In the genomic region with DNA sequence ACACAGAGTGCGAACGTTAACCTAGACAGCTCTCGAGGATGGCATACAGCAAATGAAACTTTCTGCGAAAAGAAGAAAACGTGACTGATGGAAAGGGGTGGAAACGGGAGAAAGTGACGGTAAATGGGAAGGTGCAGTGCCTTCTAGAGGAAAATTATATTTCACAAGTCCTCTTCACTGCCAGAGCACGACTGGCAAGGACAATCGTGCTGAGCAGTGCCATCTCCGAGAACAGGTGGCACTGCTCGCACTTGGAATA, we compare ENCODE assay signal across 10 cellular contexts. TPM values are rescaled to one million over a fixed set of nuclear protein-coding genes. Genes with fewer than 3 reads are reported as not detected.
DNase-seq lines count a peak whose midpoint lies in the region; ATAC-seq and TF ChIP-seq lines count a peak whose summit lies in the region.
"Had no signal": no experiment of that assay in that cellular context is flagged by ENCODE, and none has a peak within 500 bp of the region (broad histone marks: within the 10 kb centered on the region; RNA-seq: fewer than 3 reads in every experiment).

No MANE protein-coding gene starts in this region.

- H3K36me3 Mint-ChIP-seq in endodermal cell (ENCODE audit: low read depth), result peaks cover 13% of the 10 kb centered on the region

- 0 out of 2 replicates have a peak, but pooled peaks have one; percentile 9 for TF ChIP-seq CTCF in C4-2B (conservative IDR thresholded peaks at IDR 0.05)
- TF ChIP-seq CTCF in KMS-11 (conservative IDR thresholded peaks at IDR 0.05; ENCODE audit: low read depth, low read length), result no peak
- no peak for TF ChIP-seq CTCF in endodermal cell (conservative IDR thresholded peaks at IDR 0.05)

- peaks cover 30% of the 10 kb centered on the region for H3K79me2 ChIP-seq in KMS-11 (ENCODE audit: insufficient read depth, low read depth)

- no peak overlapping the region for H2BK120ac ChIP-seq in neuronal stem cell (ENCODE audit: low read depth, low read length)

- 8 to 9% methylated on average over 8 to 11 of the region's 11 CpGs for WGBS in endodermal cell (ENCODE audit: insufficient coverage in 1 of 2, insufficient read length in 1 of 2), 2 experiments
- WGBS in neuronal stem cell (ENCODE audit: extremely low coverage in 2 of 2, insufficient read length in 2 of 2, insufficient replicate concordance in 1 of 2), 2 donors, result no CpG with 5 or more reads among the region's 11 CpGs

- no peak overlapping the region for H3K27ac Mint-ChIP-seq in endodermal cell
- H3K27ac Mint-ChIP-seq: natural killer cell treated with Interleukin-12 subunit alpha and Interleukin-12 subunit beta and Interleukin-15 and Interleukin-18, amount 100 ng/mL, for 72 hours had no signal

- no peak overlapping the region for H2BK12ac ChIP-seq in neuronal stem cell (ENCODE audit: low read length)

- H2BK15ac ChIP-seq in neuronal stem cell (ENCODE audit: low read length), result no peak overlapping the region

- H2AK5ac ChIP-seq in neuronal stem cell (ENCODE audit: low read depth, low read length), result no peak overlapping the region

- no peaks in the 10 kb centered on the region; the same call in none of the 2 replicates for H3K36me3 ChIP-seq in KMS-11 (ENCODE audit: insufficient read depth)
- H3K36me3 ChIP-seq in endodermal cell (ENCODE audit: control insufficient read depth, insufficient read depth, low read length), result peaks cover 30% of the 10 kb centered on the region
- peaks cover 0 to 30% of the 10 kb centered on the region in 2 donors for H3K36me3 ChIP-seq in neuronal stem cell (replicated peaks in 1 of 2; ENCODE audit: control insufficient read depth in 2 of 2, insufficient read depth in 2 of 2, low read length in 2 of 2)

- H3K9ac ChIP-seq in KMS-11 (peak overlapping the region; percentile 75), endodermal cell (ENCODE audit: extremely low read depth, low read length, poor library complexity, severe bottlenecking) (peak overlapping the region; percentile 64), neuronal stem cell (ENCODE audit: low read depth, low read length, poor library complexity) (peak overlapping the region; percentile 97)

- peaks cover 3% of the 10 kb centered on the region for H3K9me3 Mint-ChIP-seq in endodermal cell

- no peak for ATAC-seq in HG03097 (IDR thresholded peaks at IDR 0.05; ENCODE audit: low FRiP score, unreplicated experiment)
- no peak for ATAC-seq in activated CD4-positive, CD25-positive, alpha-beta regulatory T cell treated with anti-CD3 and anti-CD28 coated beads, Interleukin-2, amount 50 U/mL, for 24 hours
- no peak for ATAC-seq in HG03342 (IDR thresholded peaks at IDR 0.05; ENCODE audit: unreplicated experiment)

- H3K79me1 ChIP-seq in neuronal stem cell (ENCODE audit: low read depth, low read length), result no peaks in the 10 kb centered on the region

- no peak overlapping the region for H3K4ac ChIP-seq in neuronal stem cell (ENCODE audit: low read length)

- peak overlapping the region; percentile 93 for H3K4me2 ChIP-seq in KMS-11
- peak overlapping the region; percentile 85 for H3K4me2 ChIP-seq in neuronal stem cell (ENCODE audit: insufficient read depth, low read length, poor library complexity, severe bottlenecking)

- H3K23ac ChIP-seq in neuronal stem cell (ENCODE audit: low read depth, low read length, poor library complexity), result no peak overlapping the region

- H3K4me3 ChIP-seq in KMS-11 (IDR thresholded peaks at IDR 0.05; ENCODE audit: insufficient read depth, low read depth, low read length) (peak overlapping the region; percentile 81), endodermal cell (ENCODE audit: low read length) (peak overlapping the region; percentile 100), neuronal stem cell (ENCODE audit: low read length in 2 of 2) (peak overlapping the region; percentile 61 to 95)

- H3K27me3 ChIP-seq in KMS-11 (ENCODE audit: insufficient read depth, low read depth) (no peaks in the 10 kb centered on the region), endodermal cell (ENCODE audit: control insufficient read depth, insufficient read depth, low read length, poor library complexity, severe bottlenecking) (peaks cover 15% of the 10 kb centered on the region), neuronal stem cell (ENCODE audit: control insufficient read depth in 3 of 3, insufficient read depth in 3 of 3, low read depth in 1 of 3, low read length in 3 of 3) (peaks cover 0 to 4% (median 0%) of the 10 kb centered on the region in 3 experiments)

- H3K18ac ChIP-seq in neuronal stem cell (ENCODE audit: low read length), result no peak overlapping the region

- H4K91ac ChIP-seq in neuronal stem cell (ENCODE audit: low read depth, low read length, poor library complexity), result no peak overlapping the region

- H4K20me1 ChIP-seq in KMS-11 (ENCODE audit: insufficient read depth), result no peaks in the 10 kb centered on the region

- peaks cover 18% of the 10 kb centered on the region for H3K27me3 Mint-ChIP-seq in endodermal cell (ENCODE audit: insufficient read depth)
- H3K27me3 Mint-ChIP-seq: natural killer cell treated with Interleukin-12 subunit alpha and Interleukin-12 subunit beta and Interleukin-15 and Interleukin-18, amount 100 ng/mL, for 72 hours had no signal

- H3K4me1 ChIP-seq in KMS-11 (ENCODE audit: low read depth, poor library complexity, severe bottlenecking) (peaks cover 34% of the 10 kb centered on the region), endodermal cell (ENCODE audit: control insufficient read depth, insufficient read depth, low read length) (no peaks in the 10 kb centered on the region), neuronal stem cell (ENCODE audit: control insufficient read depth in 2 of 2, insufficient read depth in 1 of 2, low read depth in 1 of 2, low read length in 2 of 2) (peaks cover 6 to 7% of the 10 kb centered on the region in 2 donors)

- H2AFZ ChIP-seq in KMS-11 (ENCODE audit: low read depth), result peak overlapping the region; percentile 65
- peak overlapping the region; percentile 85 for H2AFZ ChIP-seq in neuronal stem cell (ENCODE audit: low read length)

- H3K9me3 ChIP-seq in endodermal cell (ENCODE audit: control insufficient read depth, low read length), result no peaks in the 10 kb centered on the region
- no peaks in the 10 kb centered on the region for H3K9me3 ChIP-seq in neuronal stem cell (replicated peaks in 1 of 2; ENCODE audit: control insufficient read depth in 2 of 2, insufficient read depth in 1 of 2, low read depth in 1 of 2, low read length in 2 of 2)

- H4K8ac ChIP-seq in neuronal stem cell (ENCODE audit: low read depth, low read length), result no peak overlapping the region

- H3K4me1 Mint-ChIP-seq in endodermal cell, result no peaks in the 10 kb centered on the region

- no peak for DNase-seq in endodermal cell
- DNase-seq in neuronal stem cell (ENCODE audit: low spot score), result no peak
- no peak for DNase-seq in NCI-H82 (lab: John Stamatoyannopoulos, UW)

- H3K4me3 Mint-ChIP-seq in endodermal cell, result no peak overlapping the region
- H3K4me3 Mint-ChIP-seq: activated T-cell treated with anti-CD3 and anti-CD28 coated beads, Interleukin-2, amount 50 U/mL, for 4 hours; natural killer cell treated with Interleukin-12 subunit alpha and Interleukin-12 subunit beta and Interleukin-15 and Interleukin-18, amount 100 ng/mL, for 72 hours had no signal

- no peak overlapping the region for H3K14ac ChIP-seq in neuronal stem cell (ENCODE audit: low read length)

- no peak overlapping the region for H2BK5ac ChIP-seq in neuronal stem cell (ENCODE audit: low read length)

- H3K27ac ChIP-seq in C4-2B (peak overlapping the region; percentile 90), KMS-11 (peak overlapping the region; percentile 91; the same call in 1 of the 2 replicates), endodermal cell (ENCODE audit: low read depth, low read length) (no peak overlapping the region), neuronal stem cell (replicated peaks; ENCODE audit: low read length) (no peak overlapping the region)

RNA-seq across cellular contexts. Expression of a gene that starts 0.4 kb away (rescaled TPM):
- 10 to 100 TPM; 48.3 to 74.4 TPM for total RNA-seq in endodermal cell
- 41.6 TPM for polyA plus RNA-seq in endodermal cell (2013, experiment 1 of 2)
- 42.0 TPM for polyA plus RNA-seq in endodermal cell (2013, experiment 2 of 2)
- 30.6 TPM for polyA plus RNA-seq in neuronal stem cell (2013, experiment 1 of 2)
- 31.1 TPM for polyA plus RNA-seq in neuronal stem cell (2013, experiment 2 of 2)

Comparison
In these comparisons a context has a peak if more than half of its experiments do, and no peak if none do; other contexts are left out.
1. H3K27ac ChIP-seq: peak in C4-2B (single experiment) and KMS-11 (single experiment); none in endodermal cell (single experiment) and neuronal stem cell (single experiment).
2. Peak in every context shown above with its lines, with median percentiles within 50 percentile points of each other: H3K4me3 ChIP-seq and H3K9ac ChIP-seq.